11 cellular contexts compared by ENCODE assay signal in genomic region chr2:209772316-209772715, GRCh38. TPM values are rescaled to one million over a fixed set of nuclear protein-coding genes. Genes with fewer than 3 reads are reported as not detected.
DNase-seq lines count a peak whose midpoint lies in the region; ATAC-seq and TF ChIP-seq lines count a peak whose summit lies in the region.
"Had no signal": no experiment of that assay in that cellular context is flagged by ENCODE, and none has a peak within 500 bp of the region (broad histone marks: within the 10 kb centered on the region; RNA-seq: fewer than 3 reads in every experiment).

No MANE protein-coding gene starts in this region.

- H3K27ac ChIP-seq in psoas muscle = no peak overlapping the region
- H3K27ac ChIP-seq: SJSA1, thyroid gland had no signal

- H3K9me3 Mint-ChIP-seq in Caco-2 (ENCODE audit: unreplicated experiment) = no peaks in the 10 kb centered on the region

- CTCF ChIA-PET in Caco-2 (lab: Charles Lee) = no interaction called here

- ATAC-seq in GM18867 (IDR thresholded peaks at IDR 0.05; ENCODE audit: unreplicated experiment) = no peak
- no peak for ATAC-seq in psoas muscle

- POLR2A ChIA-PET in Caco-2 (lab: Charles Lee) = no interaction called here

- no peak for TF ChIP-seq CTCF in psoas muscle (IDR thresholded peaks at IDR 0.05)
- no peak for TF ChIP-seq CTCF in Caco-2 (IDR thresholded peaks at IDR 0.05; ENCODE audit: insufficient read depth in 1 of 2, low read depth in 1 of 2, low read length in 1 of 2, severe bottlenecking in 1 of 2, unreplicated experiment in 1 of 2)

- no peaks in the 10 kb centered on the region for H3K4me1 Mint-ChIP-seq in Caco-2 (ENCODE audit: low read depth, unreplicated experiment)

- intact Hi-C loops in psoas muscle (cut with DNase I) = no loop called here
- intact Hi-C loops in Caco-2 (cut with micrococcal nuclease; ENCODE audit: unreplicated experiment) = no loop called here

- peaks cover 2 to 50% (median 8%) of the 10 kb centered on the region in 3 donors for H3K27me3 ChIP-seq in psoas muscle (ENCODE audit: insufficient read depth in 3 of 3, low read length in 2 of 3)
- H3K27me3 ChIP-seq in Caco-2 (replicated peaks; ENCODE audit: control insufficient read depth, insufficient read depth, low read length) = no peaks in the 10 kb centered on the region
- H3K27me3 ChIP-seq: thyroid gland had no signal

- H3K36me3 Mint-ChIP-seq in Caco-2 (ENCODE audit: insufficient read depth, unreplicated experiment) = no peaks in the 10 kb centered on the region
- H3K36me3 Mint-ChIP-seq: CD4-positive, CD25-positive, alpha-beta regulatory T cell had no signal

- H3K36me3 ChIP-seq in psoas muscle (ENCODE audit: insufficient read depth in 1 of 2, low read depth in 1 of 2) (no peaks in the 10 kb centered on the region), Caco-2 (ENCODE audit: control insufficient read depth, insufficient read depth, low read length) (no peaks in the 10 kb centered on the region)
- H3K36me3 ChIP-seq: SJSA1, thyroid gland had no signal

- H3K4me1 ChIP-seq in psoas muscle (no peaks in the 10 kb centered on the region), Caco-2 (no peaks in the 10 kb centered on the region)
- H3K4me1 ChIP-seq: thyroid gland had no signal

- peak; percentile 49 for DNase-seq in COLO668 (lab: John Stamatoyannopoulos, UW; ENCODE audit: unreplicated experiment)
- peak; percentile 50 for DNase-seq in NCI-H1694 (lab: John Stamatoyannopoulos, UW)
- peak; percentile 63 for DNase-seq in SK-N-DZ (ENCODE audit: low spot score)
- peak; percentile 6 for DNase-seq in medulla oblongata (ENCODE audit: extremely low spot score)
- DNase-seq in GM19240 (ENCODE audit: insufficient read length, low spot score) = no peak
- no peak for DNase-seq in psoas muscle
- DNase-seq in Caco-2 = no peak
- DNase-seq: CD4-positive, CD25-positive, alpha-beta regulatory T cell had no signal

- no peak overlapping the region for H3K4me3 ChIP-seq in psoas muscle
- H3K4me3 ChIP-seq in Caco-2 (ENCODE audit: low read depth, low read length) = no peak overlapping the region
- H3K4me3 ChIP-seq: SJSA1 had no signal

- no TSS peak for BruUV-seq in Caco-2 (replicated peaks; lab: Mats Ljungman, UMichigan)

- no peaks in the 10 kb centered on the region for H3K9me3 ChIP-seq in psoas muscle
- H3K9me3 ChIP-seq in Caco-2 = no peaks in the 10 kb centered on the region
- H3K9me3 ChIP-seq: SJSA1, thyroid gland had no signal

- 12 to 16% (median 14%) methylated on average over 8 of the region's 8 CpGs for WGBS in psoas muscle, 3 donors

- no peak overlapping the region for H3K27ac Mint-ChIP-seq in Caco-2 (ENCODE audit: unreplicated experiment)
- H3K27ac Mint-ChIP-seq: CD4-positive, CD25-positive, alpha-beta regulatory T cell had no signal

- H3K27me3 Mint-ChIP-seq in Caco-2 (ENCODE audit: insufficient read depth, unreplicated experiment) = peaks cover 6% of the 10 kb centered on the region

- no peak overlapping the region for H3K4me3 Mint-ChIP-seq in Caco-2 (ENCODE audit: unreplicated experiment)
- H3K4me3 Mint-ChIP-seq: CD4-positive, CD25-positive, alpha-beta regulatory T cell had no signal

RNA-seq across cellular contexts. Expression of gene UNC80, which starts 0.7 kb away (rescaled TPM):
- polyA plus RNA-seq in SK-N-DZ (2014; cell fraction: cytosol; rRNA removed) = 1.3 and 1.4 TPM in 2 replicates
- polyA plus RNA-seq in SK-N-DZ (2014; cell fraction: nucleus; rRNA removed) = 5.7 and 8.6 TPM in 2 replicates
- total RNA-seq in psoas muscle (not detected), Caco-2 (2022) (not detected in 2 replicates)
- under 1 TPM in 1 of 3 donors, not detected in 2; 0.03 TPM for polyA plus RNA-seq in psoas muscle
- total RNA-seq: CD4-positive, CD25-positive, alpha-beta regulatory T cell; SJSA1 had no signal
- polyA plus RNA-seq: CD4-positive, CD25-positive, alpha-beta regulatory T cell had no signal

Comparison
In these comparisons a context has a peak if more than half of its experiments do, and no peak if none do; other contexts are left out.
1. DNase-seq: peak in COLO668 (single experiment), NCI-H1694 (single experiment), SK-N-DZ (single experiment) and medulla oblongata (single experiment); none in GM19240 (single experiment), psoas muscle (0 of 2) and Caco-2 (0 of 2).